Comparison of ENCODE assay signal across 8 cellular contexts in the genomic region with DNA sequence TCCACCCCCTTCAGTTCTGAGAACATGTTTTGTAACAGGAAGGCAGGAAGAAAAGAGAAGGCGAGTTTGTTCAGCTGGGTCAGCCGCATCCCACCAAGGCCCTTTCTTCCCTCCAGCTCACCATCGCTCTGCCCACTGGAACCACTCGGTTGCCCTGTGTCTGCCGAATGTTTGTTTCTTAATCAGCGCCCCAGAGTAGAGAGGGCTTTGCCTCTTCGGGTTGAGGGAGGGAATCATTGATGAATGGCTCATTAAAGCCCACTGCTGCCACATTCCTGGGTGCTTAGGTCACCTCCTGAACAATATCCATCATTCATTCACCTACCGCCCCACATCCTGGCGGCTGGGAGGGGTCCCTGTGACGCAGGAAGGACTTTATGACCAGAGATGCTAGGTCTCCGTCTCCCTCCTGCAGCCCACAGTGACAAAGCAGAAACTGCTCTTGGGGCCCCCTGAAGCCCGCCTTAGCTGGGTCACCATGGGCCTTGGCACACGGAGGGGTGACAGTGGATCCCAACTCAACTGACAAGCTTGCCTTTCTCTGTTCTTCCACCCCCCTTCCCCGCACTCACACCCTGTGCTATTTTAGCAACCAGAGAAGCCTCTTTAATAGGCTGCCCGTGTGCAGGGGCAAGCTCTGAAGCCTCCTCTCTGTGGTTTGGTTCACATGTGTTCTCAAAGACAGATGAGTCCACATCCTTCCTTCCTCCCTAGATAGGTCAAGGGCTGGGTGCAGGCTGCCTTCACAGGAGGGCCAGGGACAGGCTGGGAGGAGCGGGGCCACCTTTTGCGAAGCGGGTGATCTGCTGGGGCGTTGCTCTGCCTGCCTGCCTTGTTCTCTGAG. TPM values are rescaled to one million over a fixed set of nuclear protein-coding genes. Genes with fewer than 3 reads are reported as not detected.
DNase-seq lines count a peak whose midpoint lies in the region; FAIRE-seq lines count a peak whose summit lies in the region.

No MANE protein-coding gene starts in this region.

- H2BK5ac ChIP-seq in neuronal stem cell (ENCODE audit: low read length): peak overlapping the region; percentile 97

- H3K4me2 ChIP-seq in neuronal stem cell (ENCODE audit: insufficient read depth, low read length, poor library complexity, severe bottlenecking): peak overlapping the region; percentile 45

- H3K4me1 ChIP-seq in neuronal stem cell (ENCODE audit: control insufficient read depth in 2 of 2, insufficient read depth in 1 of 2, low read depth in 1 of 2, low read length in 2 of 2): peaks cover 29 to 41% of the 10 kb centered on the region in 2 donors

- peak overlapping the region; percentile 91 for H3K4ac ChIP-seq in neuronal stem cell (ENCODE audit: low read length)

- H2BK120ac ChIP-seq in neuronal stem cell (ENCODE audit: low read depth, low read length): peak overlapping the region; percentile 74

- no peaks in the 10 kb centered on the region for H3K27me3 ChIP-seq in neuronal stem cell (ENCODE audit: control insufficient read depth in 3 of 3, insufficient read depth in 3 of 3, low read depth in 1 of 3, low read length in 3 of 3)

- DNase-seq in Daoy (ENCODE audit: low read depth): peak; percentile 97
- peak; percentile 87 for DNase-seq in HTR-8/SVneo (ENCODE audit: insufficient read length, low spot score)
- DNase-seq in activated CD4-positive, alpha-beta T cell treated with anti-CD3 and anti-CD28 coated beads, Interleukin-2, amount 50 U/mL, for 1 hour: peak; percentile 33
- DNase-seq in fibroblast of peridontal ligament (ENCODE audit: extremely low read depth): peak; percentile 62
- DNase-seq in neuronal stem cell (ENCODE audit: low spot score): peak; percentile 89
- no peak for DNase-seq in superior temporal gyrus (ENCODE audit: extremely low spot score)
- no peak for DNase-seq in NCI-H2081 treated with DMSO at 0.1 percent for 48 hours (lab: John Stamatoyannopoulos, UW)
- no peak for DNase-seq in stimulated activated CD4-positive, alpha-beta T cell treated with anti-CD3 and anti-CD28 coated beads, Interleukin-2, amount 100 ng/mL, for 24 hours

- WGBS in neuronal stem cell (ENCODE audit: extremely low coverage in 2 of 2, insufficient read length in 2 of 2, insufficient replicate concordance in 1 of 2), 2 donors: no CpG with 5 or more reads among the region's 19 CpGs

- H3K79me1 ChIP-seq in neuronal stem cell (ENCODE audit: low read depth, low read length): peaks cover 16% of the 10 kb centered on the region

- H4K8ac ChIP-seq in neuronal stem cell (ENCODE audit: low read depth, low read length): no peak overlapping the region

- H4K91ac ChIP-seq in neuronal stem cell (ENCODE audit: low read depth, low read length, poor library complexity): peak overlapping the region; percentile 31

- H2BK15ac ChIP-seq in neuronal stem cell (ENCODE audit: low read length): peak overlapping the region; percentile 41

- peak overlapping the region; percentile 59 for H2AK5ac ChIP-seq in neuronal stem cell (ENCODE audit: low read depth, low read length)

- H3K36me3 ChIP-seq in neuronal stem cell (replicated peaks in 1 of 2; ENCODE audit: control insufficient read depth in 2 of 2, insufficient read depth in 2 of 2, low read length in 2 of 2): peaks cover 2 to 41% of the 10 kb centered on the region in 2 donors

- FAIRE-seq in HTR-8/SVneo (lab: Jason Lieb, UNC): peak; percentile 90

- H3K18ac ChIP-seq in neuronal stem cell (ENCODE audit: low read length): peak overlapping the region; percentile 62

- H2BK12ac ChIP-seq in neuronal stem cell (ENCODE audit: low read length): peak overlapping the region; percentile 53

- H3K4me3 ChIP-seq in neuronal stem cell (ENCODE audit: low read length in 2 of 2): no peak overlapping the region

- H3K23ac ChIP-seq in neuronal stem cell (ENCODE audit: low read depth, low read length, poor library complexity): no peak overlapping the region

- H3K14ac ChIP-seq in neuronal stem cell (ENCODE audit: low read length): no peak overlapping the region

- peak overlapping the region; percentile 99 for H3K27ac ChIP-seq in neuronal stem cell (replicated peaks; ENCODE audit: low read length)

- peak overlapping the region; percentile 87 for H3K9ac ChIP-seq in neuronal stem cell (ENCODE audit: low read depth, low read length, poor library complexity)

- peak overlapping the region; percentile 27 for H2AFZ ChIP-seq in neuronal stem cell (ENCODE audit: low read length)

- no peaks in the 10 kb centered on the region for H3K9me3 ChIP-seq in neuronal stem cell (replicated peaks in 1 of 2; ENCODE audit: control insufficient read depth in 2 of 2, insufficient read depth in 1 of 2, low read depth in 1 of 2, low read length in 2 of 2)

RNA-seq across cellular contexts. Expression of a gene that starts 46.2 kb away (rescaled TPM):
- 124 and 199 TPM in 2 replicates for total RNA-seq in Daoy (2014; rRNA removed; shearing (Covaris generic))
- 205 TPM for polyA plus RNA-seq in neuronal stem cell (2013, experiment 1 of 2)
- 200 TPM for polyA plus RNA-seq in neuronal stem cell (2013, experiment 2 of 2)

RNA-seq across cellular contexts. Expression of a gene that starts 50.7 kb away (rescaled TPM):
- not detected in 2 replicates for total RNA-seq in Daoy (2014; rRNA removed; shearing (Covaris generic))
- 5.6 TPM for polyA plus RNA-seq in neuronal stem cell (2013, experiment 1 of 2)
- polyA plus RNA-seq in neuronal stem cell (2013, experiment 2 of 2): 5.2 TPM

Comparison
In these comparisons a context has a peak if more than half of its experiments do, and no peak if none do; other contexts are left out.
1. DNase-seq: peak in Daoy (single experiment), HTR-8/SVneo (single experiment), activated CD4-positive, alpha-beta T cell treated with anti-CD3 and anti-CD28 coated beads, Interleukin-2, amount 50 U/mL, for 1 hour (single experiment), fibroblast of peridontal ligament (single experiment) and neuronal stem cell (single experiment); none in superior temporal gyrus (single experiment), NCI-H2081 treated with DMSO at 0.1 percent for 48 hours (single experiment) and stimulated activated CD4-positive, alpha-beta T cell treated with anti-CD3 and anti-CD28 coated beads, Interleukin-2, amount 100 ng/mL, for 24 hours (0 of 2).